In the genomic region with DNA sequence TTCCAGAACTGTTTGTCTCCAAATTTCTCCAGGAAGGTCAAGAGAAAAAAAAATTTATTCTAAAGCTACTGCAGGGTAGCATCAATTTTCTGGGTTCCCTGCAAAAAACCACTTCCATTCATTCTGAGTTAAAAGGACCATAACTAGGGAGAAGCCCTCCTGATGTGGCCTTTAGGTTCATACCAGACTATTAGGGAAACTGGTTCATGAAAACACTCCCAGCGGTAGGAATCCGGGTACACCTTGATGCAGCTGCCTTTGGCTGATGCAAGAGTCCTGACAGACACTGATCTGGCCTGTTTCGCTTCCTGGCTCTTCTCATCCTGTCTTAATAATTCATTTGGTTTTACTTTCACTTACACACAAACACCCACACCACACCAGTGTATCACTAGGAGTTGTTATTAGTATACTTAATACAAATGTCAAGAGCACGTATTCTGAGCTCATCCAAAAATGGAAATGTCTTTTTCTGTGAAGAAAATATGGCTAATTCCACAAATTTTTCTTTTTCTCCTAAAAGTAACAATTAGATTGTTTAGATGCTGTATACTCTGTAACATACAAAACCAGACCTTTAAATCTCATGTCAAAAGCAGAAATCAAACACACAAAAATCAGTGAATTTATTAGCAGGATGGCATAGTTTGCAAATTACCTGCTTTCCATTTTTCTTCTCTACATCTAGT, we compare ENCODE assay signal across 8 cellular contexts. TPM values are rescaled to one million over a fixed set of nuclear protein-coding genes. Genes with fewer than 3 reads are reported as not detected.
DNase-seq lines count a peak whose midpoint lies in the region; ATAC-seq and TF ChIP-seq lines count a peak whose summit lies in the region.

No MANE protein-coding gene starts in this region.

- H3K27ac ChIP-seq in colonic mucosa: no peak overlapping the region

- no peaks in the 10 kb centered on the region for H3K27me3 Mint-ChIP-seq in WTC11 (ENCODE audit: low read depth)
- H3K27me3 Mint-ChIP-seq in osteocyte (ENCODE audit: unreplicated experiment): no peaks in the 10 kb centered on the region

- H3K4me1 ChIP-seq in colonic mucosa: no peaks in the 10 kb centered on the region

- H3K27ac Mint-ChIP-seq in WTC11 (no peak overlapping the region), osteocyte (ENCODE audit: unreplicated experiment) (peak overlapping the region; percentile 87)

- no peak overlapping the region for H3K4me3 ChIP-seq in colonic mucosa

- no peak overlapping the region for H3K9ac ChIP-seq in colonic mucosa (ENCODE audit: low read depth in 2 of 2, low read length in 2 of 2)

- ATAC-seq in GM21360 (IDR thresholded peaks at IDR 0.05; ENCODE audit: unreplicated experiment) (peak; percentile 90), HG03571 (IDR thresholded peaks at IDR 0.05; ENCODE audit: unreplicated experiment) (peak; percentile 86), WTC11 (peak; percentile 28; the same call in 1 of the 2 replicates)

- POLR2A ChIA-PET in WTC11 (lab: Charles Lee): interaction anchor here (0.7 kb wide), 1 partner anchor 12 kb away, joined by 3 read pairs; no protein-coding TSS in a partner anchor

- TF ChIP-seq CTCF in WTC11 (IDR thresholded peaks at IDR 0.05): no peak
- TF ChIP-seq CTCF in colonic mucosa (IDR thresholded peaks at IDR 0.05): no peak
- TF ChIP-seq CTCF in osteocyte (IDR thresholded peaks at IDR 0.05): no peak

- DNase-seq in DMS153 treated with DMSO at 0.1 percent for 48 hours (lab: John Stamatoyannopoulos, UW; ENCODE audit: unreplicated experiment): peak; percentile 11
- no peak for DNase-seq in WTC11 (ENCODE audit: low spot score)
- peak; percentile 29 for DNase-seq in colonic mucosa
- no peak for DNase-seq in osteocyte (ENCODE audit: extremely low spot score, unreplicated experiment)
- no peak for DNase-seq in NCI-H1092 treated with DMSO at 0.1 percent for 48 hours (lab: John Stamatoyannopoulos, UW)
- DNase-seq in globus pallidus (ENCODE audit: low spot score): no peak

- no peaks in the 10 kb centered on the region for H3K27me3 ChIP-seq in colonic mucosa

- H3K9me3 Mint-ChIP-seq in WTC11 (no peaks in the 10 kb centered on the region), osteocyte (ENCODE audit: unreplicated experiment) (no peaks in the 10 kb centered on the region)

- H3K9me3 ChIP-seq in colonic mucosa: no peaks in the 10 kb centered on the region

- no peak overlapping the region for H3K4me3 Mint-ChIP-seq in WTC11
- peak overlapping the region; percentile 3 for H3K4me3 Mint-ChIP-seq in osteocyte (ENCODE audit: unreplicated experiment)

- H3K36me3 Mint-ChIP-seq in WTC11 (no peaks in the 10 kb centered on the region), osteocyte (ENCODE audit: unreplicated experiment) (no peaks in the 10 kb centered on the region)

- CTCF ChIA-PET in WTC11 (lab: Charles Lee): interaction anchor here (0.9 to 1.6 kb wide), 2 partner anchors 26 to 150 kb away, joined by 3 to 7 read pairs; no protein-coding TSS in a partner anchor

- no peaks in the 10 kb centered on the region for H3K36me3 ChIP-seq in colonic mucosa

- intact Hi-C loops in colonic mucosa (cut with DNase I): no loop called here

- H3K4me1 Mint-ChIP-seq in WTC11 (peaks cover 10% of the 10 kb centered on the region), osteocyte (ENCODE audit: unreplicated experiment) (peaks cover 67% of the 10 kb centered on the region)

TF ChIP-seq in WTC11, 78 proteins besides CTCF, POLR2A, EP300 and RAD21:
- TF ChIP-seq, protein P1, sequence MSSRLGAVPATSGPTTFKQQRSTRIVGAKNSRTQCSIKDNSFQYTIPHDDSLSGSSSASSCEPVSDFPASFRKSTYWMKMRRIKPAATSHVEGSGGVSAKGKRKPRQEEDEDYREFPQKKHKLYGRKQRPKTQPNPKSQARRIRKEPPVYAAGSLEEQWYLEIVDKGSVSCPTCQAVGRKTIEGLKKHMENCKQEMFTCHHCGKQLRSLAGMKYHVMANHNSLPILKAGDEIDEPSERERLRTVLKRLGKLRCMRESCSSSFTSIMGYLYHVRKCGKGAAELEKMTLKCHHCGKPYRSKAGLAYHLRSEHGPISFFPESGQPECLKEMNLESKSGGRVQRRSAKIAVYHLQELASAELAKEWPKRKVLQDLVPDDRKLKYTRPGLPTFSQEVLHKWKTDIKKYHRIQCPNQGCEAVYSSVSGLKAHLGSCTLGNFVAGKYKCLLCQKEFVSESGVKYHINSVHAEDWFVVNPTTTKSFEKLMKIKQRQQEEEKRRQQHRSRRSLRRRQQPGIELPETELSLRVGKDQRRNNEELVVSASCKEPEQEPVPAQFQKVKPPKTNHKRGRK (CRISPR knock-in tag; IDR thresholded peaks at IDR 0.05; ENCODE audit: borderline replicate concordance): no peak
- no peak for TF ChIP-seq FOXJ3 (CRISPR knock-in tag; IDR thresholded peaks at IDR 0.05; ENCODE audit: borderline replicate concordance)
- peak; percentile 99 for TF ChIP-seq GABPB1 (CRISPR knock-in tag; IDR thresholded peaks at IDR 0.05)

RNA-seq across cellular contexts. Expression of a gene that starts 38.4 kb away (rescaled TPM):
- total RNA-seq in WTC11 (2021) (3.7 to 4.6 TPM (median 4.4 TPM) in 3 replicates), colonic mucosa (10 to 100 TPM; 18.7 to 28.3 TPM), osteocyte (12.8 and 13.3 TPM in 2 replicates)

Comparison
In these comparisons a context has a peak if more than half of its experiments do, and no peak if none do; other contexts are left out.
1. DNase-seq: peak in DMS153 treated with DMSO at 0.1 percent for 48 hours (single experiment) and colonic mucosa (single experiment); none in WTC11 (single experiment), osteocyte (single experiment), NCI-H1092 treated with DMSO at 0.1 percent for 48 hours (single experiment) and globus pallidus (single experiment).
2. ATAC-seq: peak in every context shown above with its lines; median percentile 90 in GM21360; 86 in HG03571; 28 in WTC11.